In the genomic region with DNA sequence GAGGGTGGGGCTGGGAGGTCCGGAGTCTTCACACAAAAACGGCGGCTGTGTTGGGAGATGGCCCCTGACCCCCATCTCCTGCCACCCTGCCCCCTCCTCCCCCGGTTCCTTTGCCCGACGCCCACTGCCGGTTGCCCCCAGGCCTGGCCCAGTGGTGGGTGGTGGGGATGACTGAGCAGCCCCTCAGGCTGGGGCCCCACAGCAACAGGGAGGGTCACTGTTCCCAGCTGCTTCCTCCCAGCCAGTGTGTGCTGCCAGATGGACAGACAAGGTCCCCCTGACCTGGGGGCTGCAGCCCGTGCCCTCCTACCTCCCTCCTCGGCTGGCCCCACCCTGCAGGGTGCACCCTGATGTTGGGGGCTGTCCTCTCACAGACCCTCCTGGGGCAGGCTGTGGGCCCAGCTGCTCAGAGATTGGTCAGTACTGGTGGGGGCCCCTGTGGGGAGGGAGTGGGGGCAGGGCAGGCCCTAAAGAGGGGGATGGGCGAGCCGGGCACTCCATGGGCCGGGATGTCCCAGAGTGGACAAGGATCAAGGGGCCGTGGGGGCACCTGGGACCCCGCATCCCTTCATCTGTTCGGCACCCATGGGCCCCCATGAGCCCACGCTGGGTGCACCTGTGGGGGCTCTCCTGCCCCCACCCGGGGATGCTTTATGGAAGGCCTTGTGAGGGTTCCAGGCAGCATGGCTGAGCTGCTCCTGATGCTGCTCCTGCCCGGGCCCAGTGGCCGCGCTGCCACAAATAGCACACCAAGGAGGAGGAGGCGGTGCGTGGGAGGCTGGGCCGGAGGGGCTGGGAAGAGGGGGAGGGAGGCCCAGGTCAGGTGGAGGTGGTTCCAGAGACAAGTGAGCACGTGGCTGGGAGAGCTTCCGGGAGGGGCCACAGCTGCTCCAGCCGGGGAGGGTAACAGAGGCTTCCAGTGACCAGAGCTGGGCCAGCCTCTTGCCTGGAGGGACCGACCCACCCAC, we compare ENCODE assay signal across 16 cellular contexts. TPM values are rescaled to one million over a fixed set of nuclear protein-coding genes. Genes with fewer than 3 reads are reported as not detected.
DNase-seq lines count a peak whose midpoint lies in the region; ATAC-seq and TF ChIP-seq lines count a peak whose summit lies in the region.
"Had no signal": no experiment of that assay in that cellular context is flagged by ENCODE, and none has a peak within 500 bp of the region (broad histone marks: within the 10 kb centered on the region; RNA-seq: fewer than 3 reads in every experiment).

No MANE protein-coding gene starts in this region.

- WGBS in transverse colon (ENCODE audit: low coverage in 1 of 2), 2 donors, result 28% methylated on average over 24 of the region's 27 CpGs; no CpG with 5 or more reads in 1 of the 2 donors

- no peak overlapping the region for H3K4me3 ChIP-seq in right atrium auricular region
- peak overlapping the region in 3 of 4 donors; percentile 26 to 43 (median 34) for H3K4me3 ChIP-seq in transverse colon
- H3K4me3 ChIP-seq: body of pancreas had no signal

- POLR2A ChIA-PET in RWPE1 (lab: Yijun Ruan, JAX; ENCODE audit: low non-redundant PET), result no interaction called here

- peak in 2 of 3 experiments; percentile 13 to 34 for DNase-seq in NCI-H1417 (lab: John Stamatoyannopoulos, UW)
- no peak for DNase-seq in NCI-H1417 treated with DMSO at 0.1 percent for 48 hours (lab: John Stamatoyannopoulos, UW)
- no peak for DNase-seq in RWPE1 (ENCODE audit: low spot score)
- no peak for DNase-seq in right atrium auricular region (ENCODE audit: low spot score)
- no peak for DNase-seq in transverse colon
- no peak for DNase-seq in head of caudate nucleus
- no peak for DNase-seq in NCI-H1092 (lab: John Stamatoyannopoulos, UW)
- DNase-seq: 8988T, NCI-H187 treated with DMSO at 0.1 percent for 48 hours, NCI-H526 had no signal

- peak overlapping the region; percentile 91 for H3K27ac ChIP-seq in RWPE1
- H3K27ac ChIP-seq in right atrium auricular region, result peak overlapping the region; percentile 71 to 75
- peak overlapping the region in 3 of 4 donors; percentile 73 to 76 (median 73) for H3K27ac ChIP-seq in transverse colon
- H3K27ac ChIP-seq: body of pancreas had no signal

- CTCF ChIA-PET in RWPE1 (lab: Yijun Ruan, JAX), result no interaction called here

- TF ChIP-seq CTCF in RWPE1 (conservative IDR thresholded peaks at IDR 0.05; ENCODE audit: low read depth), result no peak
- TF ChIP-seq CTCF in right atrium auricular region (IDR thresholded peaks at IDR 0.05), result no peak
- no peak for TF ChIP-seq CTCF in transverse colon (IDR thresholded peaks at IDR 0.05)

- H3K4me1 ChIP-seq in right atrium auricular region, result peaks cover 0 to 28% of the 10 kb centered on the region in 2 donors
- peaks cover 10 to 29% (median 16%) of the 10 kb centered on the region in 4 donors for H3K4me1 ChIP-seq in transverse colon

- TF ChIP-seq EP300 in transverse colon (IDR thresholded peaks at IDR 0.05; ENCODE audit: low read depth), result no peak

- in situ Hi-C loops in transverse colon (cut with MboI; ENCODE audit: low pct_ligation_motif_present in 1 of 4, low pct_unique_long_range_greater_than_20kb in 1 of 4, low sequenced_read_pairs in 3 of 4), result no loop called here

- peaks cover 0 to under 1% of the 10 kb centered on the region in 2 donors for H3K9me3 ChIP-seq in right atrium auricular region
- no peaks in the 10 kb centered on the region for H3K9me3 ChIP-seq in transverse colon

- no peak for ATAC-seq in HG03095 (IDR thresholded peaks at IDR 0.05; ENCODE audit: unreplicated experiment)
- ATAC-seq: activated naive CD4-positive, alpha-beta T cell treated with anti-CD3 and anti-CD28 coated beads, Interleukin-2, amount 50 U/mL, for 72 hours had no signal

- intact Hi-C loops in transverse colon (cut with DNase I; ENCODE audit: low total_unique reads), result no loop called here
- intact Hi-C loops in head of caudate nucleus (cut with DNase I), result no loop called here

- H3K36me3 ChIP-seq in right atrium auricular region (no peaks in the 10 kb centered on the region), transverse colon (no peaks in the 10 kb centered on the region)

- H3K27me3 ChIP-seq in right atrium auricular region, result peaks cover 0 to 3% of the 10 kb centered on the region in 2 donors
- peaks cover 48% of the 10 kb centered on the region for H3K27me3 ChIP-seq in transverse colon

- no peak for TF ChIP-seq POLR2A in transverse colon (IDR thresholded peaks at IDR 0.05)

RNA-seq across cellular contexts. Expression of gene C1QTNF8, which starts 5.1 kb away (rescaled TPM):
- total RNA-seq in right atrium auricular region (not detected), transverse colon (not detected)
- total RNA-seq: activated naive CD4-positive, alpha-beta T cell treated with anti-CD3 and anti-CD28 coated beads, Interleukin-2, amount 50 U/mL, for 72 hours; body of pancreas; lower leg skin; MCF 10A had no signal

RNA-seq across cellular contexts. Expression of gene SSTR5, which starts 18.4 kb away (rescaled TPM):
- total RNA-seq in right atrium auricular region, result 10 to 100 TPM in 1 of 2 donors, 1 to 10 TPM in 1; 2.7 to 14.1 TPM
- not detected for total RNA-seq in transverse colon
- total RNA-seq: activated naive CD4-positive, alpha-beta T cell treated with anti-CD3 and anti-CD28 coated beads, Interleukin-2, amount 50 U/mL, for 72 hours; MCF 10A; temporal lobe had no signal

Comparison
In these comparisons a context has a peak if more than half of its experiments do, and no peak if none do; other contexts are left out.
1. DNase-seq: peak in NCI-H1417 (2 of 3); none in NCI-H1417 treated with DMSO at 0.1 percent for 48 hours (single experiment), RWPE1 (single experiment), right atrium auricular region (single experiment), transverse colon (single experiment), head of caudate nucleus (0 of 42) and NCI-H1092 (single experiment).
2. H3K4me3 ChIP-seq: peak in transverse colon (3 of 4); none in right atrium auricular region (0 of 2).
3. Peak in every context shown above with its lines, with median percentiles within 50 percentile points of each other: H3K27ac ChIP-seq.